8 cellular contexts compared by ENCODE assay signal in the genomic region with DNA sequence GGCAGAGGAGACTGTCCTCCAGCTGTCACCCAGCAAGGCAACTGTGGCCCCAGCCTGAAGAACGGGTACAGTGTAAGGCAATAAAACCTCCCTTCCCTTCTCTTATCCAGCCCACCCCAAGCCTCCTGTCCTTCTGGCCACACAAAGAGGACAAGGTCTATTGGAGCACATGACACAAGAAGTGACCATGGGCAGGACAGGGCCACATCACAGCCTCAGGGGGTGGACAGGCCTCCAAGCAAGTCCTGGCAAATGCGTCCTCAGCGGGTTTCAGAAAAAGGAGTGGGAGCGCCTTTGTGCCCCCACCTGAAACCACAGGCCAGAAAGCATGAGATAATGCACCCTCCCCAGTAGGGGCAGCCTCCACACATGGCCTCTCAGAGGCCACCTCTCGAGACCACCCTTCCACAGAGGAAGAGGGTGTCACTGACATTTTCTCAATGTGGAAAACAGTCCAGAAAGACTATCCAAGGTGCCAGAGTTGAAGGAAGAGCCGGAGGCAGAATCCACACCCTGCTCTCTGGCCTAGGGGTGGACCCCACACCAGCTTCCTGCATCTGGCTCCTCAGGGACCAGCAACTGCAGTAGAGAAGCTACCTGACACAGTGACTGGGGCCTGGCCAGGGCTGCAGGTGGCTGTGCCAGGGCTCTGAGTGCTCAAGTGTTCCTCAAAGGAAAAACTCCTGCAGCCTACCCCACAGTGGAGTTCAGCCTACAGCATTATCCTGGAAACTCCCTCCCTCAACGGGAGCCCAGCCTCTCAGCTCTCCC. TPM values are rescaled to one million over a fixed set of nuclear protein-coding genes. Genes with fewer than 3 reads are reported as not detected.
DNase-seq lines count a peak whose midpoint lies in the region; ATAC-seq and TF ChIP-seq lines count a peak whose summit lies in the region.

No MANE protein-coding gene starts in this region.

- H3K4me1 Mint-ChIP-seq in activated CD8-positive, alpha-beta memory T cell treated with anti-CD3 and anti-CD28 coated beads, Interleukin-2, amount 10 ng/mL, durations not matched to agents 7 days and 5 days, result peaks cover 52% of the 10 kb centered on the region
- peaks cover 27% of the 10 kb centered on the region for H3K4me1 Mint-ChIP-seq in neural progenitor cell

- DNase-seq in activated CD8-positive, alpha-beta memory T cell treated with anti-CD3 and anti-CD28 coated beads, Interleukin-2, amount 10 ng/mL, durations not matched to agents 7 days and 5 days, result no peak
- DNase-seq in activated CD8-positive, alpha-beta memory T cell treated with anti-CD3 and anti-CD28 coated beads, Interleukin-2, amount 50 U/mL, for 4 hours, result no peak
- no peak for DNase-seq in brain microvascular endothelial cell
- peak; percentile 78 for DNase-seq in mesenteric fat pad (ENCODE audit: low spot score)
- DNase-seq in thoracic aorta (ENCODE audit: low spot score), result no peak
- DNase-seq in stimulated activated CD4-positive, alpha-beta T cell treated with anti-CD3 and anti-CD28 coated beads, Interleukin-2, amount 100 ng/mL, for 48 hours, result no peak
- DNase-seq in neural progenitor cell (ENCODE audit: low spot score), result no peak

- no peaks in the 10 kb centered on the region for H3F3A ChIP-seq in neural progenitor cell (ENCODE audit: low read depth)

- no peak for ATAC-seq in activated CD8-positive, alpha-beta memory T cell treated with anti-CD3 and anti-CD28 coated beads, Interleukin-2, amount 10 ng/mL, durations not matched to agents 7 days and 5 days
- no peak for ATAC-seq in thoracic aorta (ENCODE audit: insufficient number of reproducible peaks, low FRiP score, low read depth)
- no peak for ATAC-seq in HG02938 (IDR thresholded peaks at IDR 0.05; ENCODE audit: unreplicated experiment)

- TF ChIP-seq CTCF in brain microvascular endothelial cell (IDR thresholded peaks at IDR 0.05; ENCODE audit: low read depth, low read length, missing control alignments) (peak; percentile 23), thoracic aorta (IDR thresholded peaks at IDR 0.05) (no peak), neural progenitor cell (IDR thresholded peaks at IDR 0.05) (no peak)

- H3K36me3 ChIP-seq in brain microvascular endothelial cell (replicated peaks), result peaks cover 9% of the 10 kb centered on the region
- no peaks in the 10 kb centered on the region for H3K36me3 ChIP-seq in thoracic aorta
- H3K36me3 ChIP-seq in neural progenitor cell, result no peaks in the 10 kb centered on the region

- H3K9ac ChIP-seq in neural progenitor cell, result no peak overlapping the region

- peaks cover 68% of the 10 kb centered on the region for H3K79me2 ChIP-seq in neural progenitor cell (ENCODE audit: low read depth)

- H3K9me3 ChIP-seq in thoracic aorta (no peaks in the 10 kb centered on the region), neural progenitor cell (ENCODE audit: low read depth) (no peaks in the 10 kb centered on the region)

- H3K27ac Mint-ChIP-seq in activated CD8-positive, alpha-beta memory T cell treated with anti-CD3 and anti-CD28 coated beads, Interleukin-2, amount 10 ng/mL, durations not matched to agents 7 days and 5 days, result peak overlapping the region; percentile 83
- no peak overlapping the region for H3K27ac Mint-ChIP-seq in neural progenitor cell

- in situ Hi-C loops in brain microvascular endothelial cell (cut with HindIII; ENCODE audit: low pct_ligation_motif_present, low sequenced_read_pairs), result no loop called here

- H3K4me3 Mint-ChIP-seq in activated CD8-positive, alpha-beta memory T cell treated with anti-CD3 and anti-CD28 coated beads, Interleukin-2, amount 10 ng/mL, durations not matched to agents 7 days and 5 days, result no peak overlapping the region
- H3K4me3 Mint-ChIP-seq in neural progenitor cell, result no peak overlapping the region

- CTCF ChIA-PET in activated CD8-positive, alpha-beta memory T cell treated with anti-CD3 and anti-CD28 coated beads, Interleukin-2, amount 10 ng/mL, durations not matched to agents 7 days and 5 days (lab: Charles Lee), result interaction anchor here (1.5 to 1.8 kb wide), 2 partner anchors 9 to 13 kb away, joined by 5 to 12 read pairs; no protein-coding TSS in a partner anchor

- H3K27me3 ChIP-seq in brain microvascular endothelial cell (replicated peaks), result no peaks in the 10 kb centered on the region
- H3K27me3 ChIP-seq in thoracic aorta (replicated peaks; ENCODE audit: insufficient read depth), result no peaks in the 10 kb centered on the region
- H3K27me3 ChIP-seq in neural progenitor cell, result no peaks in the 10 kb centered on the region

- H4K20me1 ChIP-seq in neural progenitor cell (ENCODE audit: low read depth), result peaks cover 66% of the 10 kb centered on the region

- H3K27me3 Mint-ChIP-seq in activated CD8-positive, alpha-beta memory T cell treated with anti-CD3 and anti-CD28 coated beads, Interleukin-2, amount 10 ng/mL, durations not matched to agents 7 days and 5 days, result no peaks in the 10 kb centered on the region
- no peaks in the 10 kb centered on the region for H3K27me3 Mint-ChIP-seq in neural progenitor cell (ENCODE audit: insufficient read depth, low read depth)

- H3K4me1 ChIP-seq in thoracic aorta (ENCODE audit: control insufficient read depth in 1 of 2, low read depth in 2 of 2) (peaks cover 80 to 94% of the 10 kb centered on the region in 2 donors), neural progenitor cell (peaks cover 7% of the 10 kb centered on the region)

- no peak overlapping the region for H3K27ac ChIP-seq in brain microvascular endothelial cell
- H3K27ac ChIP-seq in thoracic aorta, result peak overlapping the region; percentile 81 to 85
- H3K27ac ChIP-seq in neural progenitor cell, result no peak overlapping the region

- peaks cover 30% of the 10 kb centered on the region for H3K36me3 Mint-ChIP-seq in activated CD8-positive, alpha-beta memory T cell treated with anti-CD3 and anti-CD28 coated beads, Interleukin-2, amount 10 ng/mL, durations not matched to agents 7 days and 5 days
- peaks cover 22% of the 10 kb centered on the region for H3K36me3 Mint-ChIP-seq in neural progenitor cell

- H3K4me3 ChIP-seq in brain microvascular endothelial cell (ENCODE audit: low read depth, low read length), result no peak overlapping the region
- H3K4me3 ChIP-seq in thoracic aorta, result no peak overlapping the region
- H3K4me3 ChIP-seq in neural progenitor cell, result no peak overlapping the region

- peaks cover 3% of the 10 kb centered on the region for H3K9me3 Mint-ChIP-seq in activated CD8-positive, alpha-beta memory T cell treated with anti-CD3 and anti-CD28 coated beads, Interleukin-2, amount 10 ng/mL, durations not matched to agents 7 days and 5 days (ENCODE audit: low read depth)
- no peaks in the 10 kb centered on the region for H3K9me3 Mint-ChIP-seq in neural progenitor cell

- H3K4me2 ChIP-seq in neural progenitor cell, result no peak overlapping the region

- no peak overlapping the region for H2AFZ ChIP-seq in neural progenitor cell (replicated peaks)

RNA-seq across cellular contexts. Expression of gene CCDC12, which starts 43.9 kb away (rescaled TPM):
- 10 to 100 TPM; 65.9 to 72.7 TPM for total RNA-seq in activated CD8-positive, alpha-beta memory T cell treated with anti-CD3 and anti-CD28 coated beads, Interleukin-2, amount 10 ng/mL, durations not matched to agents 7 days and 5 days
- total RNA-seq in mesenteric fat pad (33.1 TPM), thoracic aorta (10 to 100 TPM; 29.8 to 58.8 TPM), neural progenitor cell (ENCODE audit: low replicate concordance) (17.9 and 44.0 TPM in 2 replicates)

RNA-seq across cellular contexts. Expression of gene NBEAL2, which starts 46.8 kb away (rescaled TPM):
- 100 to 1,000 TPM; 164 to 262 TPM for total RNA-seq in activated CD8-positive, alpha-beta memory T cell treated with anti-CD3 and anti-CD28 coated beads, Interleukin-2, amount 10 ng/mL, durations not matched to agents 7 days and 5 days
- total RNA-seq in mesenteric fat pad (42.9 TPM), thoracic aorta (10 to 100 TPM; 39.7 to 48.7 TPM), neural progenitor cell (ENCODE audit: low replicate concordance) (6.3 and 19.1 TPM in 2 replicates)

RNA-seq across cellular contexts. Expression of gene PTH1R, which starts 55.1 kb away (rescaled TPM):
- total RNA-seq in activated CD8-positive, alpha-beta memory T cell treated with anti-CD3 and anti-CD28 coated beads, Interleukin-2, amount 10 ng/mL, durations not matched to agents 7 days and 5 days, result not detected
- total RNA-seq in mesenteric fat pad (16.3 TPM), thoracic aorta (1 to 10 TPM; 5.6 to 8.9 TPM), neural progenitor cell (ENCODE audit: low replicate concordance) (0.43 TPM in 1 of 2 replicates, not detected in the other)

Comparison
In these comparisons a context has a peak if more than half of its experiments do, and no peak if none do; other contexts are left out.
1. H3K27ac ChIP-seq: peak in thoracic aorta (2 of 2); none in brain microvascular endothelial cell (single experiment) and neural progenitor cell (single experiment).